Comparison of ENCODE assay signal across 9 cellular contexts in genomic region chr12:90791445-90791844, GRCh38.
"Had no signal": no experiment of that assay in that cellular context is flagged by ENCODE, and none has a peak within 500 bp of the region (broad histone marks: within the 10 kb centered on the region; RNA-seq: fewer than 3 reads in every experiment).

No MANE protein-coding gene starts in this region.

- H3K9ac ChIP-seq: GM23248 had no signal

- H3K36me3 ChIP-seq: HAP-1 had no signal

- H3K4me3 Mint-ChIP-seq: GM23338, H9, HFFc6 had no signal

- DNase-seq: GM23248, GOT3, H7, H9, HCEC 1CT, HFFc6 had no signal

- H3K4me1 Mint-ChIP-seq: GM23338, H9 had no signal

- H3K27ac ChIP-seq: GM23248 had no signal

- ATAC-seq: GM23338, HCT116 had no signal

- H3K4me3 ChIP-seq: GM23248, GM23338, HAP-1 had no signal

- H2AFZ ChIP-seq: GM23248, GM23338 had no signal

- H3K9me3 Mint-ChIP-seq: GM23338, H9 had no signal

- H3K4me1 ChIP-seq: HAP-1 had no signal

- H3K9me3 ChIP-seq: HAP-1 had no signal

- H3K4me2 ChIP-seq: GM23338 had no signal

- H3K27ac Mint-ChIP-seq: GM23338, H9, HFFc6 had no signal
